ENCODE assay signal across 1 cellular context in the genomic region with DNA sequence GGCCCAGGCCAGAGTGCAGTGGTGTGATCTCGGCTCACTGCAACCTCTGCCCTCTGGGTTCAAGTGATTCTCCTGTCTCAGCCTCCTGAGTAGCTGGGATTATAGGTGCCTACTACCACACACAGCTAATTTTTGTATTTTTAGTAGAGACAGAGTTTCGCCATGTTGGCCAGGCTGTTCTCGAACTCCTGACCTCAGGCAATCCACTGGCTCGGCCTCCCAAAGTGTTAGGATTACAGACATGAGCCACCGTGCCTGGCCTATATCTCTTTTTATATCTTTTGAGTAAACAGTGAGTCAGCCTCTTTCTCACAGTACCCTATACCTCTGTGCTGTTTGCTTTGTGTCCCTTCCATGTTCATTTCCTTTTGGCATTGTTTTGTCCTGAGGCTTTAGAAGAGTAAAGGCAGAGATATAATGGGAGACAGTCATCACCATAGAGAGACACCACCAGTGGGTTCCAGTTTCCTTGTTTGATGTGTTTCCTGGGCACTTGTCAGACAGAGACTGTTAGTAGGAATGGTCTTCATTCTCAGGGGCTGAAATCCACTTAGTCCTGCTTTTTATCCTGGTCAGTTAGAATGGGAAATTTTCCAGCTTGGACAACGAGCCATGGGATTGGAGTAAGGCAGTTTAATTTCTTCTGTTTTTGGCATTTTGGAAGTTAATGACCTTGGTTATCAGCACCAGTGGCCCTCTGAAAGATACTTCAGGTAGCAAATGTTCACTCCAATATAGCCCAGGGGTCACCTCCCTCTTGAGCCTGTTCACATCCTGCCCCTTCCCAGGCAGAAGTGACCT.
TF ChIP-seq lines count a peak whose summit lies in the region.

No MANE protein-coding gene starts in this region.

TF ChIP-seq in GM23338, 12 proteins besides CTCF, POLR2A, EP300 and RAD21:
- TF ChIP-seq ZNF331 (CRISPR knock-in tag; IDR thresholded peaks at IDR 0.05; ENCODE audit: low read depth) (no peak), EZH2 (IDR thresholded peaks at IDR 0.05; ENCODE audit: low read depth, unreplicated experiment) (no peak), POLR2AphosphoS5 (IDR thresholded peaks at IDR 0.05; ENCODE audit: low read depth) (no peak), ZNF114 (CRISPR knock-in tag; IDR thresholded peaks at IDR 0.05) (no peak)
- TF ChIP-seq, protein P1, sequence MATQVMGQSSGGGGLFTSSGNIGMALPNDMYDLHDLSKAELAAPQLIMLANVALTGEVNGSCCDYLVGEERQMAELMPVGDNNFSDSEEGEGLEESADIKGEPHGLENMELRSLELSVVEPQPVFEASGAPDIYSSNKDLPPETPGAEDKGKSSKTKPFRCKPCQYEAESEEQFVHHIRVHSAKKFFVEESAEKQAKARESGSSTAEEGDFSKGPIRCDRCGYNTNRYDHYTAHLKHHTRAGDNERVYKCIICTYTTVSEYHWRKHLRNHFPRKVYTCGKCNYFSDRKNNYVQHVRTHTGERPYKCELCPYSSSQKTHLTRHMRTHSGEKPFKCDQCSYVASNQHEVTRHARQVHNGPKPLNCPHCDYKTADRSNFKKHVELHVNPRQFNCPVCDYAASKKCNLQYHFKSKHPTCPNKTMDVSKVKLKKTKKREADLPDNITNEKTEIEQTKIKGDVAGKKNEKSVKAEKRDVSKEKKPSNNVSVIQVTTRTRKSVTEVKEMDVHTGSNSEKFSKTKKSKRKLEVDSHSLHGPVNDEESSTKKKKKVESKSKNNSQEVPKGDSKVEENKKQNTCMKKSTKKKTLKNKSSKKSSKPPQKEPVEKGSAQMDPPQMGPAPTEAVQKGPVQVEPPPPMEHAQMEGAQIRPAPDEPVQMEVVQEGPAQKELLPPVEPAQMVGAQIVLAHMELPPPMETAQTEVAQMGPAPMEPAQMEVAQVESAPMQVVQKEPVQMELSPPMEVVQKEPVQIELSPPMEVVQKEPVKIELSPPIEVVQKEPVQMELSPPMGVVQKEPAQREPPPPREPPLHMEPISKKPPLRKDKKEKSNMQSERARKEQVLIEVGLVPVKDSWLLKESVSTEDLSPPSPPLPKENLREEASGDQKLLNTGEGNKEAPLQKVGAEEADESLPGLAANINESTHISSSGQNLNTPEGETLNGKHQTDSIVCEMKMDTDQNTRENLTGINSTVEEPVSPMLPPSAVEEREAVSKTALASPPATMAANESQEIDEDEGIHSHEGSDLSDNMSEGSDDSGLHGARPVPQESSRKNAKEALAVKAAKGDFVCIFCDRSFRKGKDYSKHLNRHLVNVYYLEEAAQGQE (IDR thresholded peaks at IDR 0.05; ENCODE audit: unreplicated experiment) = no peak
